In the genomic region with DNA sequence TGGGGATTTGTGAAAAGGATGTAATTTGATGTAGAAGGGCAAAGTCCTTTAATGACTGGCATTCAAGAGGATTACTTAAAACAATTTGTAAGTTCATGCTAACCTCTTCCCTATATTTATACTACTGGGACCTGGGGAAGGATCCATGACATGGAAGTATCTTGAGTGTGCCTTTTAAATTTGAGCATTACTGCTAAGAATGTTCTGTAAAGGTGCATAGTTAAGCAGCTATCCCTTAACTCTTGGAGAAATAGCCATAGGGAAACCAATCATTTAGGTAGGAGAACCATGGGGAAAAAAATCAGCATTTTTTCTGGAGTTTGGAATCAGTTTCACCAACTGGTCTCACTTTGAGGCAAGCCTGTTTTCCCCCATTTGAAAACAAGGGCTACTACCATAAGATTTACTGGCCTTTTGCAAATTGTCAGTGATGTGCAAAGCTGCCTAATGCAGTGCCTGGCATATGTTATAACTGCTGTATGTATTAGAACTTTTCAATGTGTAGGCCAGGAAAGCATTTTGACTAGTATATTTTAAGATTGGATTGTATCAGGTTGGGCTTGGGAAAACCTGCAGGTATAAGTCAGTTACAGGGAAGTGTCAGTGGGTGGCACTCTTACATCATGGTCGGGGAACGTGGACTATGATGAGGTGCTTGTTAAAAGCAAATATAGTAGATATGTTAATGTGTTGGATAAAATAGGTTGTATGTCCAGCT, we compare ENCODE assay signal across 8 cellular contexts.
DNase-seq lines count a peak whose midpoint lies in the region; ATAC-seq and TF ChIP-seq lines count a peak whose summit lies in the region.

No MANE protein-coding gene starts in this region.

- no peaks in the 10 kb centered on the region for H3K27me3 ChIP-seq in NT2/D1 (ENCODE audit: insufficient read depth, insufficient read length)
- no peaks in the 10 kb centered on the region for H3K27me3 ChIP-seq in cardiac muscle cell

- peaks cover 36% of the 10 kb centered on the region for H3K36me3 ChIP-seq in NT2/D1 (ENCODE audit: insufficient read depth, insufficient read length, low read length)
- H3K36me3 ChIP-seq in cardiac muscle cell = no peaks in the 10 kb centered on the region

- peak overlapping the region; percentile 93 for H3K4me3 ChIP-seq in NT2/D1 (ENCODE audit: insufficient read length, low read depth)
- no peak overlapping the region for H3K4me3 ChIP-seq in cardiac muscle cell

- H3K4me1 ChIP-seq in NT2/D1 (ENCODE audit: insufficient read depth, insufficient read length) (no peaks in the 10 kb centered on the region), cardiac muscle cell (ENCODE audit: low read depth) (no peaks in the 10 kb centered on the region)

- peak overlapping the region; percentile 64 to 66 for H3K27ac Mint-ChIP-seq in activated naive CD4-positive, alpha-beta T cell treated with anti-CD3 and anti-CD28 coated beads, Interleukin-2, amount 50 U/mL, for 72 hours

- no peaks in the 10 kb centered on the region; the same call in 1 of the 2 replicates for H3K9me3 ChIP-seq in NT2/D1 (ENCODE audit: insufficient read depth, low read length)
- H3K9me3 ChIP-seq in cardiac muscle cell (ENCODE audit: low read depth) = no peaks in the 10 kb centered on the region

- H3K9ac ChIP-seq in NT2/D1 (ENCODE audit: insufficient read length, low read depth) = peak overlapping the region; percentile 99

- DNase-seq in DMS53 (lab: John Stamatoyannopoulos, UW) (peak; percentile 80), HS-5 (ENCODE audit: low read depth) (peak; percentile 47), NT2/D1 (ENCODE audit: low read depth, low spot score) (peak; percentile 40), cardiac muscle cell (ENCODE audit: low read depth in 1 of 2, low spot score in 1 of 2) (peak; percentile 69 to 77), retina (peak; percentile 51), ecto neural progenitor cell (ENCODE audit: low spot score) (no peak)
- no peak for DNase-seq in activated naive CD4-positive, alpha-beta T cell treated with anti-CD3 and anti-CD28 coated beads, Interleukin-2, amount 50 U/mL, for 72 hours (ENCODE audit: low spot score in 2 of 2)

- no peak overlapping the region for H3K27ac ChIP-seq in cardiac muscle cell

- no peaks in the 10 kb centered on the region for H3K9me3 Mint-ChIP-seq in activated naive CD4-positive, alpha-beta T cell treated with anti-CD3 and anti-CD28 coated beads, Interleukin-2, amount 50 U/mL, for 72 hours

- peaks cover 34 to 36% of the 10 kb centered on the region in 2 donors for H3K36me3 Mint-ChIP-seq in activated naive CD4-positive, alpha-beta T cell treated with anti-CD3 and anti-CD28 coated beads, Interleukin-2, amount 50 U/mL, for 72 hours

- TF ChIP-seq CTCF in cardiac muscle cell (IDR thresholded peaks at IDR 0.05; ENCODE audit: low read depth, low read length) = peak; percentile 55

- peak; percentile 14 for ATAC-seq in GM19372 (IDR thresholded peaks at IDR 0.05; ENCODE audit: low read depth, unreplicated experiment)
- no peak for ATAC-seq in activated naive CD4-positive, alpha-beta T cell treated with anti-CD3 and anti-CD28 coated beads, Interleukin-2, amount 50 U/mL, for 72 hours

Comparison
In these comparisons a context has a peak if more than half of its experiments do, and no peak if none do; other contexts are left out.
1. DNase-seq: peak in DMS53 (single experiment), HS-5 (single experiment), NT2/D1 (single experiment), cardiac muscle cell (2 of 2) and retina (single experiment); none in activated naive CD4-positive, alpha-beta T cell treated with anti-CD3 and anti-CD28 coated beads, Interleukin-2, amount 50 U/mL, for 72 hours (0 of 2) and ecto neural progenitor cell (single experiment).